9 cellular contexts compared by ENCODE assay signal in the genomic region with DNA sequence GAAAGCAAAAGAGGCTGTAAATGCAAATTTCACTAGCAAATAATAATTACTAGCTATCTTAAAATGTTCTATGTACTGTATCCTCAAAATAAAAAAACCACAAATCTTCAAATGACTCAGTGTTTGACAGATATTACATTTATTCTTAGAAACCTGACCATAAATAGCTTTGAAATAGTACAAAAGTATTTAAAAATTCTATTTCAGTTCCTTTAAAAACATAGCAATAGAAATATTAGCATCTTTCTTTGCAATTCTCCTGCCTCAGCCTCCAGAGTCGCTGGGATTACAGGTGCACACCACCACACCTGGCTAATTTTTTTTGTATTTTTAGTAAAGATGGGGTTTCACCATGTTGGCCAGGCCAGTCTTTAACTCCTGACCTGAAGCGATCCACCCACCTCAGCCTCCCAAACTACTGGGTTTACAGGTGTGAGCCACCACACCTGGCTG. TPM values are rescaled to one million over a fixed set of nuclear protein-coding genes. Genes with fewer than 3 reads are reported as not detected.
DNase-seq lines count a peak whose midpoint lies in the region; ATAC-seq and TF ChIP-seq lines count a peak whose summit lies in the region.
"Had no signal": no experiment of that assay in that cellular context is flagged by ENCODE, and none has a peak within 500 bp of the region (broad histone marks: within the 10 kb centered on the region; RNA-seq: fewer than 3 reads in every experiment).

No MANE protein-coding gene starts in this region.

- DNase-seq in GM13977 (ENCODE audit: low spot score) (peak; percentile 33), Kasumi-1 (lab: John Stamatoyannopoulos, UW) (no peak), hippocampal formation (lab: John Stamatoyannopoulos, UW) (no peak)
- no peak for DNase-seq in stimulated activated naive CD4-positive, alpha-beta T cell (lab: John Stamatoyannopoulos, UW)
- DNase-seq: activated naive CD4-positive, alpha-beta T cell treated with anti-CD3 and anti-CD28 coated beads, Interleukin-2, amount 50 U/mL, for 16 hours had no signal

- no peaks in the 10 kb centered on the region for H3K27me3 Mint-ChIP-seq in activated T-helper 17 cell treated with anti-CD3 and anti-CD28 coated beads, Interleukin-2, amount 50 U/mL, for 72 hours

- peaks cover 90% of the 10 kb centered on the region for H3K36me3 Mint-ChIP-seq in activated T-helper 17 cell treated with anti-CD3 and anti-CD28 coated beads, Interleukin-2, amount 50 U/mL, for 72 hours (ENCODE audit: low read depth)

- no peaks in the 10 kb centered on the region for H3K4me1 Mint-ChIP-seq in activated T-helper 17 cell treated with anti-CD3 and anti-CD28 coated beads, Interleukin-2, amount 50 U/mL, for 72 hours

- TF ChIP-seq CTCF in GM13977 (IDR thresholded peaks at IDR 0.05; ENCODE audit: extremely low read depth, insufficient read depth, missing control alignments) = no peak

- in situ Hi-C loops in GM13977 (cut with MboI; ENCODE audit: low pct_unique_long_range_greater_than_20kb, low sequenced_read_pairs, unreplicated experiment) = no loop called here

- H3K4me3 Mint-ChIP-seq in activated T-helper 17 cell treated with anti-CD3 and anti-CD28 coated beads, Interleukin-2, amount 50 U/mL, for 72 hours = no peak overlapping the region

- no peaks in the 10 kb centered on the region for H3K9me3 Mint-ChIP-seq in activated T-helper 17 cell treated with anti-CD3 and anti-CD28 coated beads, Interleukin-2, amount 50 U/mL, for 72 hours

- H3K27ac Mint-ChIP-seq in activated T-helper 17 cell treated with anti-CD3 and anti-CD28 coated beads, Interleukin-2, amount 50 U/mL, for 72 hours = no peak overlapping the region

- peak; percentile 54 for ATAC-seq in GM19467 (IDR thresholded peaks at IDR 0.05; ENCODE audit: unreplicated experiment)
- ATAC-seq in HG02852 (IDR thresholded peaks at IDR 0.05; ENCODE audit: unreplicated experiment) = peak; percentile 81
- ATAC-seq in HG03558 (IDR thresholded peaks at IDR 0.05; ENCODE audit: extremely low read depth, unreplicated experiment) = peak; percentile 79
- ATAC-seq in activated T-helper 17 cell treated with anti-CD3 and anti-CD28 coated beads, Interleukin-2, amount 50 U/mL, for 72 hours (replicated peaks) = no peak

RNA-seq across cellular contexts. Expression of a gene that starts 50.6 kb away (rescaled TPM):
- 100 to 1,000 TPM in 1 of 2 donors, 10 to 100 TPM in 1; 88.9 to 121 TPM for total RNA-seq in activated T-helper 17 cell treated with anti-CD3 and anti-CD28 coated beads, Interleukin-2, amount 50 U/mL, for 72 hours
